8 cellular contexts compared by ENCODE assay signal in genomic region chr1:166166701-166167394, GRCh38.
DNase-seq lines count a peak whose midpoint lies in the region; ATAC-seq and TF ChIP-seq lines count a peak whose summit lies in the region.

TSS of gene FAM78B (minus strand) at chr1:166167001. CDS start at chr1:166166248, 753 bp downstream.

- TF ChIP-seq CTCF in GM12875 (IDR thresholded peaks at IDR 0.05; ENCODE audit: borderline replicate concordance, insufficient read depth, low read depth, low read length) (peak; percentile 7; the same call in 1 of the 2 replicates), WI38 (IDR thresholded peaks at IDR 0.05; ENCODE audit: low read depth, low read length) (no peak)

- H3K27ac ChIP-seq in caudate nucleus (ENCODE audit: low read depth, low read length), result peak within 1 kb of the TSS; percentile 52

- H3K4me3 ChIP-seq in GM12875 (ENCODE audit: low read depth, low read length), result peak within 1 kb of the TSS; percentile 59
- H3K4me3 ChIP-seq in WI38 (ENCODE audit: low read depth, low read length), result peak within 1 kb of the TSS; percentile 46

- peak; percentile 31 for ATAC-seq in HG02588 (IDR thresholded peaks at IDR 0.05; ENCODE audit: unreplicated experiment)

- DNase-seq in NCI-H1694 (lab: John Stamatoyannopoulos, UW) (peak; percentile 87), caudate nucleus (lab: John Stamatoyannopoulos, UW) (peak in 56 of 61 donors; percentile 21 to 84 (median 57)), iris pigment epithelial cell (ENCODE audit: low read depth) (peak; percentile 31), NK-92 (lab: John Stamatoyannopoulos, UW; ENCODE audit: unreplicated experiment) (no peak)
- peak; percentile 24 to 50 for DNase-seq in stimulated activated CD4-positive, alpha-beta T cell treated with anti-CD3 and anti-CD28 coated beads, Interleukin-12 subunit alpha, Interleukin-12 subunit beta, amount 100 ng/mL, for 24 hours (ENCODE audit: low read depth in 2 of 2)
